Comparison of ENCODE assay signal across 31 cellular contexts in genomic region chr2:217618744-217619143, GRCh38.
"Had no signal": no experiment of that assay in that cellular context is flagged by ENCODE, and none has a peak within 500 bp of the region (broad histone marks: within the 10 kb centered on the region; RNA-seq: fewer than 3 reads in every experiment).

No MANE protein-coding gene starts in this region.

- H3K36me3 ChIP-seq: brain microvascular endothelial cell, esophagus muscularis mucosa, gastrocnemius medialis had no signal

- H3K27me3 ChIP-seq: brain microvascular endothelial cell, dorsolateral prefrontal cortex, esophagus muscularis mucosa, gastrocnemius medialis had no signal

- ATAC-seq: activated T-cell treated with anti-CD3 and anti-CD28 coated beads, Interleukin-2, amount 50 U/mL, for 4 hours; activated T-helper 17 cell treated with anti-CD3 and anti-CD28 coated beads, Interleukin-2, amount 50 U/mL, for 72 hours; foreskin keratinocyte; gastrocnemius medialis; WTC11 had no signal

- H3K9me3 Mint-ChIP-seq: activated CD4-positive, alpha-beta memory T cell treated with anti-CD3 and anti-CD28 coated beads, Interleukin-2, amount 10 ng/mL, durations not matched to agents 7 days and 5 days; activated CD4-positive, alpha-beta T cell treated with anti-CD3 and anti-CD28 coated beads, Interleukin-2, amount 10 ng/mL, durations not matched to agents 7 days and 5 days; activated T-cell treated with anti-CD3 and anti-CD28 coated beads, Interleukin-2, amount 50 U/mL, for 4 hours; activated T-helper 17 cell treated with anti-CD3 and anti-CD28 coated beads, Interleukin-2, amount 50 U/mL, for 72 hours; central memory CD8-positive, alpha-beta T cell; dendritic cell treated with granulocyte-macrophage colony-stimulating factor and Interleukin-4, amounts not matched to agents 40 ng/mL and 50 ng/mL, for 4 days; endodermal cell; WTC11 had no signal

- DNase-seq: activated CD4-positive, alpha-beta memory T cell treated with anti-CD3 and anti-CD28 coated beads, Interleukin-2, amount 10 ng/mL, durations not matched to agents 7 days and 5 days; activated CD4-positive, alpha-beta T cell treated with anti-CD3 and anti-CD28 coated beads for 1 hour; activated CD4-positive, alpha-beta T cell treated with anti-CD3 and anti-CD28 coated beads for 4 hours; activated CD4-positive, alpha-beta T cell treated with anti-CD3 and anti-CD28 coated beads, Interleukin-2, amount 10 ng/mL, durations not matched to agents 7 days and 5 days; activated CD4-positive, alpha-beta T cell treated with anti-CD3 and anti-CD28 coated beads, Interleukin-2, amount 50 U/mL, for 4 hours; activated CD8-positive, alpha-beta memory T cell treated with anti-CD3 and anti-CD28 coated beads for 24 hours; activated effector memory CD4-positive, alpha-beta T cell treated with Interleukin-2 at 50 U/mL for 16 hours; activated gamma-delta T cell treated with Interleukin-2 at 50 U/mL for 16 hours; activated naive CD4-positive, alpha-beta T cell treated with anti-CD3 and anti-CD28 coated beads, Interleukin-2, amount 50 U/mL, for 16 hours; activated naive CD4-positive, alpha-beta T cell treated with Interleukin-2 at 50 U/mL for 16 hours; activated T-cell treated with anti-CD3 and anti-CD28 coated beads, Interleukin-2, amount 50 U/mL, for 4 hours; amniotic stem cell; anterior cingulate cortex; brain microvascular endothelial cell; dorsolateral prefrontal cortex; effector memory CD4-positive, alpha-beta T cell; endodermal cell; erythroblast; foreskin keratinocyte; gastrocnemius medialis; glutamatergic neuron; T-helper 2 cell had no signal

- H3K4me3 Mint-ChIP-seq: activated CD4-positive, alpha-beta memory T cell treated with anti-CD3 and anti-CD28 coated beads, Interleukin-2, amount 10 ng/mL, durations not matched to agents 7 days and 5 days; activated CD4-positive, alpha-beta T cell treated with anti-CD3 and anti-CD28 coated beads, Interleukin-2, amount 10 ng/mL, durations not matched to agents 7 days and 5 days; activated naive CD8-positive, alpha-beta T cell; activated T-cell treated with anti-CD3 and anti-CD28 coated beads, Interleukin-2, amount 50 U/mL, for 4 hours; activated T-helper 17 cell treated with anti-CD3 and anti-CD28 coated beads, Interleukin-2, amount 50 U/mL, for 72 hours; central memory CD8-positive, alpha-beta T cell; dendritic cell treated with granulocyte-macrophage colony-stimulating factor and Interleukin-4, amounts not matched to agents 40 ng/mL and 50 ng/mL, for 4 days; endodermal cell; WTC11 had no signal

- H3K27me3 Mint-ChIP-seq: activated CD4-positive, alpha-beta memory T cell treated with anti-CD3 and anti-CD28 coated beads, Interleukin-2, amount 10 ng/mL, durations not matched to agents 7 days and 5 days; activated CD4-positive, alpha-beta T cell treated with anti-CD3 and anti-CD28 coated beads, Interleukin-2, amount 10 ng/mL, durations not matched to agents 7 days and 5 days; activated naive CD8-positive, alpha-beta T cell; activated T-helper 17 cell treated with anti-CD3 and anti-CD28 coated beads, Interleukin-2, amount 50 U/mL, for 72 hours; central memory CD8-positive, alpha-beta T cell had no signal

- H3K9me3 ChIP-seq: esophagus muscularis mucosa, gastrocnemius medialis had no signal

- H3K4me3 ChIP-seq: coronary artery, dorsolateral prefrontal cortex, esophagus muscularis mucosa, gastrocnemius medialis had no signal

- H3K27ac Mint-ChIP-seq: activated CD4-positive, alpha-beta memory T cell treated with anti-CD3 and anti-CD28 coated beads, Interleukin-2, amount 10 ng/mL, durations not matched to agents 7 days and 5 days; activated CD4-positive, alpha-beta T cell treated with anti-CD3 and anti-CD28 coated beads, Interleukin-2, amount 10 ng/mL, durations not matched to agents 7 days and 5 days; activated naive CD8-positive, alpha-beta T cell; activated T-helper 17 cell treated with anti-CD3 and anti-CD28 coated beads, Interleukin-2, amount 50 U/mL, for 72 hours; dendritic cell treated with granulocyte-macrophage colony-stimulating factor and Interleukin-4, amounts not matched to agents 40 ng/mL and 50 ng/mL, for 4 days; endodermal cell; WTC11 had no signal

- H3K4me1 Mint-ChIP-seq: activated CD4-positive, alpha-beta memory T cell treated with anti-CD3 and anti-CD28 coated beads, Interleukin-2, amount 10 ng/mL, durations not matched to agents 7 days and 5 days; activated CD4-positive, alpha-beta T cell treated with anti-CD3 and anti-CD28 coated beads, Interleukin-2, amount 10 ng/mL, durations not matched to agents 7 days and 5 days; activated T-helper 17 cell treated with anti-CD3 and anti-CD28 coated beads, Interleukin-2, amount 50 U/mL, for 72 hours; central memory CD8-positive, alpha-beta T cell had no signal

- H3K36me3 Mint-ChIP-seq: WTC11 had no signal

- FAIRE-seq: astrocyte, bronchial epithelial cell had no signal

- H3K27ac ChIP-seq: brain microvascular endothelial cell, coronary artery, dorsolateral prefrontal cortex, esophagus muscularis mucosa, foreskin keratinocyte, gastrocnemius medialis had no signal

- H3K4me1 ChIP-seq: foreskin keratinocyte had no signal
